Comparison of ENCODE assay signal across 14 cellular contexts in genomic region chr11:28702450-28702790, GRCh38.
DNase-seq lines count a peak whose midpoint lies in the region; ATAC-seq, FAIRE-seq and TF ChIP-seq lines count a peak whose summit lies in the region.
"Had no signal": no experiment of that assay in that cellular context is flagged by ENCODE, and none has a peak within 500 bp of the region (broad histone marks: within the 10 kb centered on the region; RNA-seq: fewer than 3 reads in every experiment).

No MANE protein-coding gene starts in this region.

- no peak for TF ChIP-seq EP300 in A549 (IDR thresholded peaks at IDR 0.05)

- H3K4me1 Mint-ChIP-seq in chondrocyte (ENCODE audit: low read depth): peaks cover 18% of the 10 kb centered on the region

- TF ChIP-seq POLR2A in A549 (IDR thresholded peaks at IDR 0.05; ENCODE audit: low read length) (no peak), HCT116 (IDR thresholded peaks at IDR 0.05; ENCODE audit: borderline replicate concordance, extremely low read depth, insufficient read depth, insufficient read length) (no peak)

- H3K4me1 ChIP-seq in A549 (peaks cover 23% of the 10 kb centered on the region), HCT116 (ENCODE audit: control insufficient read depth in 1 of 2, insufficient read depth in 2 of 2, low read length in 2 of 2) (peaks cover 18 to 21% of the 10 kb centered on the region in 2 experiments)
- H3K4me1 ChIP-seq: BLaER1 had no signal

- H3K27ac Mint-ChIP-seq in chondrocyte (ENCODE audit: unreplicated experiment): no peak overlapping the region
- H3K27ac Mint-ChIP-seq: CD8-positive, alpha-beta T cell had no signal

- POLR2A ChIA-PET in A549 (lab: Yijun Ruan, JAX) (no interaction called here), HCT116 (lab: Charles Lee) (interaction anchor here (1.3 kb wide), 1 partner anchor 1002 kb away, joined by 3 read pairs; the partner anchor contains the start of gene BDNF), RWPE1 (lab: Yijun Ruan, JAX; ENCODE audit: low non-redundant PET) (no interaction called here)

- TF ChIP-seq CTCF in A549 (IDR thresholded peaks at IDR 0.05) (no peak), HCT116 (IDR thresholded peaks at IDR 0.05 in 2 of 3, conservative IDR thresholded peaks at IDR 0.05 in 1 of 3; ENCODE audit: borderline replicate concordance in 1 of 3, insufficient read depth in 1 of 3, low read depth in 2 of 3, low read length in 2 of 3) (no peak), RWPE1 (conservative IDR thresholded peaks at IDR 0.05; ENCODE audit: low read depth) (no peak), fibroblast of pulmonary artery (IDR thresholded peaks at IDR 0.05; ENCODE audit: low read length, missing control alignments) (no peak), D721Med (IDR thresholded peaks at IDR 0.05; ENCODE audit: insufficient read depth, missing control alignments) (no peak), chondrocyte (IDR thresholded peaks at IDR 0.05) (no peak)

- no peaks in the 10 kb centered on the region for H3K27me3 ChIP-seq in HCT116 (ENCODE audit: insufficient read depth, low read length)

- TF ChIP-seq RAD21 in A549 (conservative IDR thresholded peaks at IDR 0.05 in 1 of 2, IDR thresholded peaks at IDR 0.05 in 1 of 2) (no peak), HCT116 (IDR thresholded peaks at IDR 0.05; ENCODE audit: low read depth) (no peak)

- no TSS peak for BruUV-seq in HCT116 (replicated peaks; lab: Mats Ljungman, UMichigan)

- FAIRE-seq in A549 (lab: Jason Lieb, UNC) (no peak), D721Med (lab: Jason Lieb, UNC) (no peak)

- H3K9ac ChIP-seq in HCT116 (ENCODE audit: low read length): no peak overlapping the region
- H3K9ac ChIP-seq: BLaER1 had no signal

- H3K27ac ChIP-seq in A549 (peak overlapping the region; percentile 87 to 90), HCT116 (ENCODE audit: low read depth, low read length) (peak overlapping the region; percentile 58), RWPE1 (no peak overlapping the region)
- H3K27ac ChIP-seq: BLaER1 had no signal

- no peaks in the 10 kb centered on the region for H3K9me3 Mint-ChIP-seq in chondrocyte (ENCODE audit: low read depth)

- WGBS in A549 (ENCODE audit: missing lambda C conversion rate): 0% methylated on average over 1 of the region's 1 CpG

- CTCF ChIA-PET in A549 (lab: Yijun Ruan, JAX): no interaction called here
- CTCF ChIA-PET in HCT116 (lab: Charles Lee): no interaction called here
- CTCF ChIA-PET in RWPE1 (lab: Yijun Ruan, JAX): interaction anchor here (0.6 kb wide), 1 partner anchor 26 kb away, joined by 6 read pairs; no protein-coding TSS in a partner anchor

- no peaks in the 10 kb centered on the region for H4K20me1 ChIP-seq in HCT116 (ENCODE audit: insufficient read depth)
- H4K20me1 ChIP-seq: BLaER1 had no signal

- no peaks in the 10 kb centered on the region for H3K36me3 Mint-ChIP-seq in chondrocyte (ENCODE audit: low read depth)
- H3K36me3 Mint-ChIP-seq: CD8-positive, alpha-beta T cell had no signal

- RAD21 ChIA-PET in HCT116 (lab: Charles Lee; ENCODE audit: low non-redundant PET in 1 of 2, low total read pairs in 2 of 2, uncharacterized antibody in 2 of 2, unreplicated experiment in 2 of 2): no interaction called here

- H3K4me3 ChIP-seq in A549: peak overlapping the region; percentile 16; the same call in 2 of the 3 replicates
- peak overlapping the region in 1 of 2 experiments; percentile 38; a peak in 2 of 4 replicates for H3K4me3 ChIP-seq in HCT116 (replicated peaks in 1 of 2; ENCODE audit: low read depth in 1 of 2, low read length in 2 of 2)
- H3K4me3 ChIP-seq in fibroblast of pulmonary artery (replicated peaks; ENCODE audit: low read depth, low read length): no peak overlapping the region
- H3K4me3 ChIP-seq: BLaER1 had no signal

- peak in 1 of 2 experiments; percentile 4 for DNase-seq in A549 (ENCODE audit: low read depth in 1 of 2, low spot score in 1 of 2)
- peak; percentile 4 for DNase-seq in HCT116 (ENCODE audit: low read depth, low spot score)
- peak; percentile 46 for DNase-seq in RWPE1 (ENCODE audit: low spot score)
- DNase-seq in fibroblast of pulmonary artery (ENCODE audit: low read depth): peak; percentile 31
- DNase-seq in D721Med (ENCODE audit: insufficient read length, low spot score): no peak
- no peak for DNase-seq in NCI-H2107 (lab: John Stamatoyannopoulos, UW)
- no peak for DNase-seq in chondrocyte (ENCODE audit: low spot score)
- no peak for DNase-seq in DMS79 treated with DMSO at 0.1 percent for 48 hours (lab: John Stamatoyannopoulos, UW)
- DNase-seq: CD8-positive, alpha-beta T cell; H7; NCI-H1436 treated with DMSO at 0.1 percent for 48 hours; NCI-H510A treated with DMSO at 0.1 percent for 48 hours; NCI-H82 had no signal

- H3K4me3 Mint-ChIP-seq in chondrocyte (ENCODE audit: unreplicated experiment): no peak overlapping the region
- H3K4me3 Mint-ChIP-seq: CD8-positive, alpha-beta T cell had no signal

- intact Hi-C loops in HCT116 (cut with micrococcal nuclease): loop anchor here (5.0 to 10.0 kb wide), 2 partner anchors 452 to 625 kb away; no protein-coding TSS in a partner anchor

- no peaks in the 10 kb centered on the region for H3K27me3 Mint-ChIP-seq in chondrocyte (ENCODE audit: low read depth)

- ATAC-seq in A549 (peak; percentile 45 to 66; a peak in 4 of 6 replicates), HCT116 (peak; percentile 30)
- ATAC-seq: CD8-positive, alpha-beta T cell had no signal

- H3K79me2 ChIP-seq in HCT116 (ENCODE audit: insufficient read depth, low read length): no peaks in the 10 kb centered on the region

- H3K4me2 ChIP-seq in A549 (peak overlapping the region; percentile 76), HCT116 (ENCODE audit: low read length) (peak overlapping the region; percentile 77)
- H3K4me2 ChIP-seq: BLaER1 had no signal

- no peaks in the 10 kb centered on the region for H3K36me3 ChIP-seq in HCT116 (ENCODE audit: control insufficient read depth in 1 of 2, insufficient read depth in 2 of 2, low read length in 2 of 2)
- H3K36me3 ChIP-seq: BLaER1 had no signal

- H3K9me3 ChIP-seq in A549: peaks cover 25% of the 10 kb centered on the region; the same call in 2 of the 3 replicates
- H3K9me3 ChIP-seq in HCT116 (ENCODE audit: control insufficient read depth in 1 of 2, insufficient read depth in 1 of 2, low read depth in 1 of 2, low read length in 2 of 2): no peaks in the 10 kb centered on the region
- H3K9me3 ChIP-seq: BLaER1 had no signal

- peak overlapping the region; percentile 97 for H2AFZ ChIP-seq in HCT116 (ENCODE audit: low read depth, low read length, poor library complexity, severe bottlenecking)

- H3K9me2 ChIP-seq in HCT116 (ENCODE audit: insufficient read depth): 0 out of 2 replicates have a peak, but pooled peaks cover 3% of the 10 kb centered on the region

TF ChIP-seq in A549, 52 proteins besides CTCF, POLR2A, EP300 and RAD21:
- no peak for TF ChIP-seq CEBPB (IDR thresholded peaks at IDR 0.05)
- TF ChIP-seq RARB (CRISPR knock-in tag; IDR thresholded peaks at IDR 0.05): no peak
- no peak for TF ChIP-seq ZFP36 (IDR thresholded peaks at IDR 0.05; ENCODE audit: borderline replicate concordance, partially characterized antibody)
- no peak for TF ChIP-seq PHF8 (IDR thresholded peaks at IDR 0.05; ENCODE audit: borderline replicate concordance, low read depth)
- peak; percentile 60 for TF ChIP-seq JUNB (IDR thresholded peaks at IDR 0.05)
- no peak for TF ChIP-seq RFX5 (IDR thresholded peaks at IDR 0.05)
TF ChIP-seq in A549: peak in this region for 1.

TF ChIP-seq in HCT116, 20 proteins besides CTCF, POLR2A, EP300 and RAD21 (continues in another document):
- TF ChIP-seq TCF7L2 (IDR thresholded peaks at IDR 0.05; ENCODE audit: borderline replicate concordance, extremely low read depth, insufficient read depth, insufficient read length): no peak
- TF ChIP-seq REST (IDR thresholded peaks at IDR 0.05; ENCODE audit: low read depth): no peak
- TF ChIP-seq SRF (IDR thresholded peaks at IDR 0.05; ENCODE audit: low read depth): 0 out of 2 replicates have a peak, but pooled peaks have one; percentile 6
- TF ChIP-seq ZNF274 (IDR thresholded peaks at IDR 0.05; ENCODE audit: low read depth, low read length): no peak
- TF ChIP-seq EZH2 (IDR thresholded peaks at IDR 0.05): no peak
- TF ChIP-seq YY1 (IDR thresholded peaks at IDR 0.05; ENCODE audit: extremely low read depth, insufficient replicate concordance, low read depth, low read length): no peak
- TF ChIP-seq POLR2AphosphoS5 (IDR thresholded peaks at IDR 0.05; ENCODE audit: low read depth, low read length): no peak
- no peak for TF ChIP-seq SIN3A (IDR thresholded peaks at IDR 0.05; ENCODE audit: low read depth)
- no peak for TF ChIP-seq ZFX (IDR thresholded peaks at IDR 0.05)

Comparison
In these comparisons a context has a peak if more than half of its experiments do, and no peak if none do; other contexts are left out.
1. DNase-seq: peak in HCT116 (single experiment), RWPE1 (single experiment) and fibroblast of pulmonary artery (single experiment); none in D721Med (single experiment), NCI-H2107 (single experiment), chondrocyte (single experiment) and DMS79 treated with DMSO at 0.1 percent for 48 hours (single experiment).
2. Of the 6 proteins assayed by ChIP-seq in both A549 and HCT116: peak only in A549: none; only in HCT116: CEBPB; in both: none; in neither: 5.